In the genomic region with DNA sequence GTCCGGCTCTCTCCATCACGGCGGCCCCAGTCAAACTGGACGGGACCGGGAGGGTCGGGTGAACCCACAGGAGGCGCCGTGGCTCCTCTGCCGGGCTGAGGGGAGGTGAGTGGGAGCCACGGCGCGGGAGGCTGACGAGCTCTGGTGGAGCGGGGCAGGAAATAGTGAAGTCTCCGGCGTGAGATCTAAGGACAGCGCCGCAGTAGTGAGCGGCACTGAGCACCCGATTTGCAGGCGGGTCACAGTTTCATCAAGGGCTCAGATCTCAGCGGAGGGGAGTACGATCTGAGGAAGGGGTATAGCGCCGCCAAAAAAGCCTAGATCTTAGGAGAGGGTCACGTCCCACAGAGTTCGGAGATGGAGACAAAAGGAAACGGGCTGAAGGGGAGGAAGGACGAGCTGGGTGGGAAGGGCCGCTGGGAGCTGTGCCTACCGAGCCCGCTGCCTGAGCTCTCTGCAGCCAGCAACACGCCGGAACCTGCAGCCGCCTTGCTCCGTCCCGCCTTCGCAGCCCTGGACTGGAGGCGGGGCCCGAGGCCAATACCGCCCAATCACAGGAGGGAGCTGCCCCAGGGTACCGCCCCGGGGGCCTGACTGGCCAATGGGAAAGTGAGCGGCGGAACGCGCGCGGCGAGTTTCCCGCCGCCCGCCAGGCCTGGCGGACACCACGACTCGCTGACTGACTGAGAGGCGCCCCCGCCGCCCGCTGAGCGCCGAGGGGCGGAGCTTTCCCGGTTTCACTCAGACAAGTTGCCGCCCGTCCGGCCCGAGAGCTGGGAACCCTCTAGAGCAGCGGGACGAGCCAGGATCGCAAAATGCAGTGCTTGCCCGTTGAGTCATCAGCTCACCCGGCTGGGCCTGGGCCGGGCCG, we compare ENCODE assay signal across 8 cellular contexts. TPM values are rescaled to one million over a fixed set of nuclear protein-coding genes. Genes with fewer than 3 reads are reported as not detected.
DNase-seq lines count a peak whose midpoint lies in the region; ATAC-seq, FAIRE-seq and TF ChIP-seq lines count a peak whose summit lies in the region.

No MANE protein-coding gene starts in this region.

- peak overlapping the region; percentile 91 for H3K4me3 Mint-ChIP-seq in activated naive CD8-positive, alpha-beta T cell treated with anti-CD3 and anti-CD28 coated beads, Interleukin-2, amount 50 U/mL, for 24 hours

- no peaks in the 10 kb centered on the region for H4K20me1 ChIP-seq in SU-DHL-6 (ENCODE audit: low read depth, low read length)

- WGBS in pancreas, 2 donors: 0 to 1% methylated on average over 59 to 75 of the region's 75 CpGs

- H3K4me3 ChIP-seq in GM12875 (ENCODE audit: low read depth, low read length): peak overlapping the region; percentile 80
- H3K4me3 ChIP-seq in SU-DHL-6 (ENCODE audit: insufficient read depth, low read length, poor library complexity, severe bottlenecking): peak overlapping the region; percentile 83
- H3K4me3 ChIP-seq in pancreas: peak overlapping the region; percentile 40 to 66 (median 50)
- H3K4me3 ChIP-seq in tibial artery: peak overlapping the region; percentile 55 to 63

- peak overlapping the region; percentile 42 for H2AFZ ChIP-seq in SU-DHL-6 (ENCODE audit: low read depth, low read length, severe bottlenecking)

- peak overlapping the region; percentile 99 for H3K4me2 ChIP-seq in SU-DHL-6 (ENCODE audit: low read depth, low read length, poor library complexity, severe bottlenecking)

- intact Hi-C loops in Right ventricle myocardium superior (cut with DNase I): no loop called here
- intact Hi-C loops in pancreas (cut with DNase I): no loop called here
- intact Hi-C loops in tibial artery (cut with DNase I; ENCODE audit: low total_unique reads): no loop called here

- no peaks in the 10 kb centered on the region for H3K9me3 Mint-ChIP-seq in activated naive CD8-positive, alpha-beta T cell treated with anti-CD3 and anti-CD28 coated beads, Interleukin-2, amount 50 U/mL, for 24 hours

- H3K27me3 ChIP-seq in SU-DHL-6 (ENCODE audit: low read length): no peaks in the 10 kb centered on the region
- H3K27me3 ChIP-seq in pancreas: no peaks in the 10 kb centered on the region
- no peaks in the 10 kb centered on the region for H3K27me3 ChIP-seq in tibial artery

- H3K4me1 Mint-ChIP-seq in activated naive CD8-positive, alpha-beta T cell treated with anti-CD3 and anti-CD28 coated beads, Interleukin-2, amount 50 U/mL, for 24 hours: peaks cover 28% of the 10 kb centered on the region

- H3K9me3 ChIP-seq in SU-DHL-6 (ENCODE audit: insufficient read depth, low read length) (no peaks in the 10 kb centered on the region), pancreas (no peaks in the 10 kb centered on the region), tibial artery (no peaks in the 10 kb centered on the region)

- H3K36me3 ChIP-seq in SU-DHL-6 (ENCODE audit: low read length): no peaks in the 10 kb centered on the region
- no peaks in the 10 kb centered on the region for H3K36me3 ChIP-seq in pancreas
- H3K36me3 ChIP-seq in tibial artery: no peaks in the 10 kb centered on the region

- peak overlapping the region; percentile 99 for H3K9ac ChIP-seq in SU-DHL-6 (ENCODE audit: low read length)

- peak overlapping the region; percentile 88 for H3K27ac Mint-ChIP-seq in activated naive CD8-positive, alpha-beta T cell treated with anti-CD3 and anti-CD28 coated beads, Interleukin-2, amount 50 U/mL, for 24 hours

- peak; percentile 90 for FAIRE-seq in pancreas (lab: Jason Lieb, UNC)

- peak overlapping the region; percentile 99 for H3K27ac ChIP-seq in SU-DHL-6 (ENCODE audit: low read depth, low read length)
- peak overlapping the region; percentile 81 to 100 (median 94) for H3K27ac ChIP-seq in pancreas
- H3K27ac ChIP-seq in tibial artery: peak overlapping the region; percentile 99

- peaks cover 21% of the 10 kb centered on the region for H3F3A ChIP-seq in SU-DHL-6 (ENCODE audit: insufficient read depth)

- no peaks in the 10 kb centered on the region for H3K79me2 ChIP-seq in SU-DHL-6 (ENCODE audit: insufficient read depth, low read length)

- TF ChIP-seq CTCF in GM12875 (IDR thresholded peaks at IDR 0.05; ENCODE audit: borderline replicate concordance, insufficient read depth, low read depth, low read length) (0 out of 2 replicates have a peak, but pooled peaks have one; percentile 4), SU-DHL-6 (IDR thresholded peaks at IDR 0.05; ENCODE audit: insufficient read depth, low read length, poor library complexity, severe bottlenecking) (no peak), pancreas (IDR thresholded peaks at IDR 0.05) (no peak), tibial artery (IDR thresholded peaks at IDR 0.05) (peak in 1 of 2 experiments; percentile 9)

- peak; percentile 91 for ATAC-seq in HG02763 (IDR thresholded peaks at IDR 0.05; ENCODE audit: unreplicated experiment)
- peak; percentile 95 for ATAC-seq in activated naive CD8-positive, alpha-beta T cell treated with anti-CD3 and anti-CD28 coated beads, Interleukin-2, amount 50 U/mL, for 24 hours
- peak; percentile 99 for ATAC-seq in Right ventricle myocardium superior (ENCODE audit: poor library complexity)
- ATAC-seq in pancreas: peak; percentile 93 to 97 (median 96)

- H3K4me1 ChIP-seq in pancreas: no peaks in the 10 kb centered on the region
- H3K4me1 ChIP-seq in tibial artery: peaks cover 0 to 22% (median 15%) of the 10 kb centered on the region in 4 donors

- DNase-seq in NCI-H1417 (lab: John Stamatoyannopoulos, UW): peak; percentile 98 to 99 (median 98)
- peak; percentile 95 for DNase-seq in activated naive CD8-positive, alpha-beta T cell treated with anti-CD3 and anti-CD28 coated beads, Interleukin-2, amount 50 U/mL, for 24 hours
- DNase-seq in Right ventricle myocardium superior: peak; percentile 98
- peak; percentile 95 to 99 (median 98) for DNase-seq in pancreas
- DNase-seq in tibial artery: peak; percentile 99

- peaks cover 1% of the 10 kb centered on the region for H3K36me3 Mint-ChIP-seq in activated naive CD8-positive, alpha-beta T cell treated with anti-CD3 and anti-CD28 coated beads, Interleukin-2, amount 50 U/mL, for 24 hours (ENCODE audit: low read depth)

- H3K27me3 Mint-ChIP-seq in activated naive CD8-positive, alpha-beta T cell treated with anti-CD3 and anti-CD28 coated beads, Interleukin-2, amount 50 U/mL, for 24 hours: no peaks in the 10 kb centered on the region

- no peaks in the 10 kb centered on the region for H3K9me2 ChIP-seq in SU-DHL-6 (replicated peaks; ENCODE audit: insufficient read depth, low read length)

RNA-seq across cellular contexts. Expression of a gene that starts 1.9 kb away (rescaled TPM):
- not detected for total RNA-seq in Right ventricle myocardium superior
- 1 to 10 TPM in 3 of 6 donors, under 1 TPM in 2, not detected in 1; 0.28 to 1.8 (median 1.0) TPM for total RNA-seq in pancreas
- polyA plus RNA-seq in pancreas: under 1 TPM; 0.46 to 0.77 TPM

RNA-seq across cellular contexts. Expression of a gene that starts 25.2 kb away (rescaled TPM):
- 15.7 TPM for total RNA-seq in Right ventricle myocardium superior
- 10 to 100 TPM in 5 of 6 donors, 1 to 10 TPM in 1; 9.4 to 14.1 (median 11.3) TPM for total RNA-seq in pancreas
- 10 to 100 TPM; 11.8 to 14.2 TPM for polyA plus RNA-seq in pancreas

RNA-seq across cellular contexts. Expression of a gene that starts 35.4 kb away (rescaled TPM):
- 10.4 TPM for total RNA-seq in Right ventricle myocardium superior
- 1 to 10 TPM; 3.9 to 8.0 (median 6.1) TPM for total RNA-seq in pancreas
- 10 to 100 TPM; 13.9 to 18.1 TPM for polyA plus RNA-seq in pancreas

RNA-seq across cellular contexts. Expression of a gene that starts 38.4 kb away (rescaled TPM):
- 14.4 TPM for total RNA-seq in Right ventricle myocardium superior
- 1 to 10 TPM; 3.4 to 9.9 (median 5.4) TPM for total RNA-seq in pancreas
- 1 to 10 TPM; 6.4 to 8.6 TPM for polyA plus RNA-seq in pancreas

RNA-seq across cellular contexts. Expression of a gene that starts 48.9 kb away (rescaled TPM):
- total RNA-seq in Right ventricle myocardium superior (5.1 TPM), pancreas (10 to 100 TPM in 4 of 6 donors, 1 to 10 TPM in 2; 7.5 to 29.4 (median 11.4) TPM)
- 10 to 100 TPM; 20.9 to 37.5 TPM for polyA plus RNA-seq in pancreas

Comparison
In these comparisons a context has a peak if more than half of its experiments do, and no peak if none do; other contexts are left out.
1. Peak in every context shown above with its lines: DNase-seq, ATAC-seq, H3K4me3 ChIP-seq and H3K27ac ChIP-seq.